In the genomic region with DNA sequence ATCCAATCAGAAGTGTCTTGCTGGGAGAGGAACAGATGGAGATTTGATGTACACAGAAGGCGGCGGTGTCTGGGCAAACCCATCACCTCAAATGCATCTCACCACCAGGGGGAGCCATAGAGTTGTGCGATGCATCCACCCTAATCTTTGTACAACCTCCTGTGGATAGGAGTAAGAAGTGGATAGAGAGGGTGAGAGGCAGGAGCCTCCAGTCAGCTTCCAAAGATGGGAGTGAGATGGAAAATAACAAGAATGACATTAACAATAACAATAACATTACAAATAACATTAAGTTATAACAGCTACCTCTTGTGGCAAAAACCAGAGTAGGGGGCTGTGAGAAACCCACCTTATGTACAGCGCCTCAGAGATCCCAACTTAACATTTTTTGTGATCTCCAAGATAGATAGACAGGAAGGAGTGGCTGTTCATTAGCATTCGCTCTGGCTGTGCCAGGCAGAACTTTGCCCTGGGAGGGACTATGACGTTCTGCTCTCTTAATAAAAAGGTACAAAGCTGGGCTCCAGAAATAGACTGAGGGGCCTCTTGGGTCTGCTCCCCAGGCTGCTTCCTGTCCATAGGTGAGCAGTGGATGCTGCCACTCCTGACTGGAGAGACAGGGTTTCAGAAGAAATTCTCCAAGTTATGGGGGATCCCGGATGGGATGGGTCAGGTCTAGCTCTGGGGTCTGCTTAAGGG, we compare ENCODE assay signal across 9 cellular contexts. TPM values are rescaled to one million over a fixed set of nuclear protein-coding genes. Genes with fewer than 3 reads are reported as not detected.
DNase-seq lines count a peak whose midpoint lies in the region; ATAC-seq and TF ChIP-seq lines count a peak whose summit lies in the region.
"Had no signal": no experiment of that assay in that cellular context is flagged by ENCODE, and none has a peak within 500 bp of the region (broad histone marks: within the 10 kb centered on the region; RNA-seq: fewer than 3 reads in every experiment).

No MANE protein-coding gene starts in this region.

- H3K27ac ChIP-seq in left lung = no peak overlapping the region

- intact Hi-C loops in left lung (cut with DNase I) = loop anchor here in 1 of 2 donors (10.0 kb wide), 1 partner anchor 182 kb away; no protein-coding TSS in a partner anchor

- peak; percentile 81 to 96 for TF ChIP-seq CTCF in left lung (IDR thresholded peaks at IDR 0.05)

- H3K4me1 ChIP-seq in left lung = peaks cover 0 to 8% of the 10 kb centered on the region in 2 donors

- peak; percentile 70 for DNase-seq in NK-92 treated with Interleukin-12 subunit alpha and Interleukin-12 subunit beta, amount 100 ng/mL, for 24 hours (lab: John Stamatoyannopoulos, UW)
- no peak for DNase-seq in NK-92 (lab: John Stamatoyannopoulos, UW; ENCODE audit: unreplicated experiment)
- DNase-seq in NCI-H2227 treated with DMSO at 0.1 percent for 48 hours (lab: John Stamatoyannopoulos, UW) = peak; percentile 15
- DNase-seq in central memory CD4-positive, alpha-beta T cell = peak; percentile 51
- DNase-seq in left lung = peak in 1 of 2 donors; percentile 70
- DNase-seq in stimulated activated CD4-positive, alpha-beta T cell treated with anti-CD3 and anti-CD28 coated beads, Interleukin-4, amount 100 ng/mL, for 24 hours = peak; percentile 93

- peak; percentile 78 to 79 for ATAC-seq in activated CD4-positive, CD25-positive, alpha-beta regulatory T cell treated with anti-CD3 and anti-CD28 coated beads, Interleukin-2, amount 50 U/mL, for 24 hours
- ATAC-seq in left lung (peak; percentile 93), GM21619 (IDR thresholded peaks at IDR 0.05; ENCODE audit: unreplicated experiment) (no peak)

- H3K4me3 ChIP-seq in left lung = no peak overlapping the region

- H3K9me3 ChIP-seq in left lung = no peaks in the 10 kb centered on the region

- H3K27me3 ChIP-seq in left lung = peaks cover 0 to 36% of the 10 kb centered on the region in 2 donors

- no peaks in the 10 kb centered on the region for H3K36me3 ChIP-seq in left lung

RNA-seq across cellular contexts. Expression of gene CEACAM18, which starts 5.2 kb away (rescaled TPM):
- total RNA-seq in left lung = not detected
- total RNA-seq: subcutaneous adipose tissue had no signal

RNA-seq across cellular contexts. Expression of gene SIGLEC8, which starts 14.9 kb away (rescaled TPM):
- total RNA-seq in left lung = under 1 TPM; 0.87 to 0.99 TPM

RNA-seq across cellular contexts. Expression of gene SIGLEC12, which starts 28.4 kb away (rescaled TPM):
- total RNA-seq in left lung = 1 to 10 TPM; 1.3 to 1.9 TPM
- total RNA-seq: subcutaneous adipose tissue had no signal

RNA-seq across cellular contexts. Expression of gene SIGLEC10, which starts 55.7 kb away (rescaled TPM):
- total RNA-seq in left lung = 100 to 1,000 TPM in 1 of 2 donors, 1 to 10 TPM in 1; 5.2 to 119 TPM

RNA-seq across cellular contexts. Expression of gene SIGLEC6, which starts 58.3 kb away (rescaled TPM):
- total RNA-seq in left lung = 1 to 10 TPM; 1.0 to 3.2 TPM
